ENCODE assay signal across 11 cellular contexts in genomic region chr15:81520480-81520879, GRCh38.
"Had no signal": no experiment of that assay in that cellular context is flagged by ENCODE, and none has a peak within 500 bp of the region (broad histone marks: within the 10 kb centered on the region; RNA-seq: fewer than 3 reads in every experiment).

No MANE protein-coding gene starts in this region.

- H3K4me2 ChIP-seq: GM23338 had no signal

- H3K27ac ChIP-seq: GM23248 had no signal

- H3K9me3 ChIP-seq: HAP-1 had no signal

- H3K9ac ChIP-seq: GM23248 had no signal

- H2AFZ ChIP-seq: GM23248, GM23338 had no signal

- FAIRE-seq: H1, H54 had no signal

- H3K36me3 ChIP-seq: HAP-1 had no signal

- ATAC-seq: GM23338, HCT116 had no signal

- H3K4me1 ChIP-seq: HAP-1 had no signal

- H3K4me3 ChIP-seq: GM23248, GM23338, HAP-1 had no signal

- DNase-seq: GM23248, GOT3, H7, H9, HCEC 1CT, HFFc6 had no signal
